Comparison of ENCODE assay signal across 8 cellular contexts in the genomic region with DNA sequence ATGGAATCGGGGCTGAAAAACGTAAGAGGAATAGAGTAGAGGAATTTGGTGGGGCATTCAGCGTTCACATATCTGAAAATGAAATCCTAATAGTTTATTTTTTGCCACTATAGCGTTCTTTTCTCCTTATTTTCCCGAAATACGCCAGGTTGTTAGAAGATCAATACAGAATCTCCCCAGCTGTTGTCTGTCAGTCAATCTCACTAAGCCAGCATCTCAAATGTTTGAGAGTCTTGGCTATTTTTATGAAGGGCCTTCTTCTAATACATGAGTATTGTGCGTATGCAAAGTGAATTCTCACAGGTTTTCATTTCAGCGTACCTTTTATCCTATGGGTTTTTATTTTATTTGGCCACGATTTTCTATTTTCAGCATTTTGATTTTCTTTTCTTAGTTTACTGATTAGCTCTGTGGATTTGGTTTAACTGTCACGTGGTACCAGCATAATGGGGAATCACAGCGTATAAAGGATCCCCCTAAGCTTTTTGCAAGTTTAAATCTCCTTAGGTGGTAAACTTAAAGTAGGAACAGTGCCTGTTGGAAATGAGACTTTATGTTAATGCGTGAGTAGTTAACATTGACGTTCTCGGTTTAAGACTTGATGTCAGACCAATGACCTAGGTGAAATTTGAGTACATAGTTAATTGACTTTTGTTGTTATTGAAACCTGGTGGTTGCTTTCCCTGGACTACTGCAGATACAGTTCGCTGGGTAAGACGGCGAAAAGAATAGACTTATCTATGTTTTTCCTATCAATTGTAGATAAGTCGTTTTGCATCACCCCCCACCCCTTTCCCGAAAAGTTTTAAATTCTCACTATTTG. TPM values are rescaled to one million over a fixed set of nuclear protein-coding genes. Genes with fewer than 3 reads are reported as not detected.
DNase-seq lines count a peak whose midpoint lies in the region; ATAC-seq and TF ChIP-seq lines count a peak whose summit lies in the region.

No MANE protein-coding gene starts in this region.

- peak overlapping the region; percentile 86 for H3K4me2 ChIP-seq in hepatocyte

- no peak for TF ChIP-seq CTCF in WERI-Rb-1 (IDR thresholded peaks at IDR 0.05; ENCODE audit: low read depth, low read length)
- TF ChIP-seq CTCF in hepatocyte (IDR thresholded peaks at IDR 0.05; ENCODE audit: poor library complexity) = no peak

- H3K27me3 ChIP-seq in WERI-Rb-1 (ENCODE audit: insufficient read depth, low read depth, severe bottlenecking) = no peaks in the 10 kb centered on the region
- no peaks in the 10 kb centered on the region for H3K27me3 ChIP-seq in hepatocyte
- no peaks in the 10 kb centered on the region for H3K27me3 ChIP-seq in skeletal muscle tissue (ENCODE audit: control insufficient read depth in 3 of 3, insufficient read depth in 3 of 3, low read length in 3 of 3)

- peaks cover 57% of the 10 kb centered on the region for H4K20me1 ChIP-seq in hepatocyte (ENCODE audit: insufficient read depth, poor library complexity, severe bottlenecking)

- no peak for ATAC-seq in GM18867 (IDR thresholded peaks at IDR 0.05; ENCODE audit: unreplicated experiment)

- no peaks in the 10 kb centered on the region for H3K9me3 ChIP-seq in WERI-Rb-1 (ENCODE audit: severe bottlenecking)
- no peaks in the 10 kb centered on the region for H3K9me3 ChIP-seq in hepatocyte (ENCODE audit: low read depth)
- H3K9me3 ChIP-seq in skeletal muscle tissue (ENCODE audit: control insufficient read depth in 3 of 3, low read length in 3 of 3) = no peaks in the 10 kb centered on the region

- H3K27ac ChIP-seq in WERI-Rb-1 = peak overlapping the region; percentile 95
- H3K27ac ChIP-seq in hepatocyte = peak overlapping the region; percentile 91
- H3K27ac ChIP-seq in skeletal muscle tissue (ENCODE audit: low read depth, low read length) = peak overlapping the region; percentile 99

- H3K79me2 ChIP-seq in hepatocyte = peaks cover 61% of the 10 kb centered on the region

- H3K4me3 ChIP-seq in WERI-Rb-1 (ENCODE audit: low read depth, low read length) (peak overlapping the region; percentile 90), hepatocyte (peak overlapping the region; percentile 96), skeletal muscle tissue (ENCODE audit: low read length in 3 of 3) (peak overlapping the region; percentile 84 to 99 (median 95))

- peaks cover 12% of the 10 kb centered on the region for H3K4me1 ChIP-seq in hepatocyte (ENCODE audit: insufficient read depth)
- peaks cover 16 to 34% (median 25%) of the 10 kb centered on the region in 3 donors for H3K4me1 ChIP-seq in skeletal muscle tissue (ENCODE audit: control insufficient read depth in 3 of 3, insufficient read depth in 3 of 3, low read length in 3 of 3)

- peak overlapping the region; percentile 76 for H2AFZ ChIP-seq in hepatocyte

- H3K9ac ChIP-seq in skeletal muscle tissue (ENCODE audit: low read depth in 1 of 3, low read length in 3 of 3) = peak overlapping the region; percentile 97 to 100 (median 100)

- DNase-seq in NCI-H2227 treated with DMSO at 0.1 percent for 48 hours (lab: John Stamatoyannopoulos, UW) = peak; percentile 12
- DNase-seq in NCI-H2227 (lab: John Stamatoyannopoulos, UW; ENCODE audit: unreplicated experiment) = no peak
- DNase-seq in WERI-Rb-1 = no peak
- no peak for DNase-seq in hepatocyte (ENCODE audit: low spot score)
- DNase-seq in AG08395 (ENCODE audit: low spot score) = no peak
- DNase-seq in GM19238 (ENCODE audit: insufficient read length, low spot score) = no peak

- H3K36me3 ChIP-seq in WERI-Rb-1 (peaks cover 42% of the 10 kb centered on the region), hepatocyte (replicated peaks; ENCODE audit: insufficient read depth, low read depth) (no peaks in the 10 kb centered on the region), skeletal muscle tissue (ENCODE audit: control insufficient read depth in 3 of 3, insufficient read depth in 3 of 3, low read length in 3 of 3) (no peaks in the 10 kb centered on the region)

- H3K9me2 ChIP-seq in hepatocyte (replicated peaks; ENCODE audit: insufficient read depth) = no peaks in the 10 kb centered on the region

- WGBS in hepatocyte (ENCODE audit: low lambda C conversion rate, missing lambda C conversion rate) = 5% methylated on average over 19 of the region's 19 CpGs

RNA-seq across cellular contexts. Expression of a gene that starts 1.3 kb away (rescaled TPM):
- total RNA-seq in hepatocyte (105 and 116 TPM in 2 replicates), skeletal muscle tissue (447 TPM)
- polyA plus RNA-seq in hepatocyte = 48.4 and 49.8 TPM in 2 replicates
